9 cellular contexts compared by ENCODE assay signal in the genomic region with DNA sequence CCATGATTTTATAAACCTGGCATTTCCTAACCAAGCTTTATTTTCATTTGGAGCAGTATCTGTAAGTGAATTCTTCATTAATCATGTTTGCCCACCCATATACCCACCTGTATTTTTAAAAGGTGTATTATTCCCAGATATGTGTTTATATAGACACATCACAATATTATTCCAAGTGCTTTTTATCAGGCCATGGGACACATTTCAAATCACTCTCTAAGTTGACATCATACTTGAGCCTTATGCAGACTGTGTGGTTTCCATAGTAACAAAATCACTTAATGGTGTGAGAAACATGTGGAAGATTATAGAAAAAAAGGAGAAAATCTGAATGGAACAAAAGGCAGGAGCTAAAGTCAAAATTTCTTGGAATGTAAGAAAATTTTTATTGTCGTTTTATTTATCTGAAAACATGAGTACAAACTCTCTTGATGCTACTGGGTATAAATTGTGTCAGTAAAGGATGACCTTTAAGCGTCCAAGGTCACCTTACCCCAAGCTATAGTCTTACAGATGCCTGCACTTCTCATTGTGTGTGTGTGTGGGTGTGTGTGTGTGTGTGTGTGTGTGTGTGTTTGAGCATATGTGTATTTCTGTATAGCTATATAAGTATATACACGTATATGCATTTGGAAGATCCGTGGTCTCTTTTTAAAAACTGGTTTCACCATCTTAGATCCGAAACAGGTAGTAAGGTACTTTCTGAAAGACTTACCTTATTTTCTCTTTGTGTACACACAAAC.
A peak's percentile ranks its signal among the peaks of the same experiment; 100 is the strongest.
DNase-seq lines count a peak whose midpoint lies in the region; ATAC-seq, FAIRE-seq and TF ChIP-seq lines count a peak whose summit lies in the region.
"Had no signal": no experiment of that assay in that cellular context is flagged by ENCODE, and none has a peak within 500 bp of the region (broad histone marks: within the 10 kb centered on the region; RNA-seq: fewer than 3 reads in every experiment).

No MANE protein-coding gene starts in this region.

- no peak for DNase-seq in CD4-positive, alpha-beta T cell
- DNase-seq in M059J (ENCODE audit: low read depth) (peak; percentile 64), cardiac fibroblast (ENCODE audit: low read depth in 2 of 2) (peak; percentile 79 to 82), omental fat pad (ENCODE audit: low spot score) (no peak), NK-92 (lab: John Stamatoyannopoulos, UW; ENCODE audit: unreplicated experiment) (no peak), adrenal gland (no peak), pancreas (no peak)
- DNase-seq in natural killer cell treated with Interleukin-12 subunit alpha and Interleukin-12 subunit beta and Interleukin-15 and Interleukin-18, amount 100 ng/mL, for 72 hours (ENCODE audit: low spot score) = no peak
- DNase-seq: SHP77 treated with DMSO at 0.1 percent for 48 hours had no signal

- no peaks in the 10 kb centered on the region for H3K36me3 Mint-ChIP-seq in CD4-positive, alpha-beta T cell (ENCODE audit: low read depth)
- H3K36me3 Mint-ChIP-seq in natural killer cell treated with Interleukin-12 subunit alpha and Interleukin-12 subunit beta and Interleukin-15 and Interleukin-18, amount 100 ng/mL, for 72 hours = no peaks in the 10 kb centered on the region

- intact Hi-C loops in CD4-positive, alpha-beta T cell (cut with DNase I, micrococcal nuclease) = loop anchor here in 1 of 2 experiments (1.0 to 5.0 kb wide), 4 partner anchors 19 to 212 kb away; a partner anchor contains a TSS
- intact Hi-C loops in adrenal gland (cut with DNase I) (no loop called here), pancreas (cut with DNase I) (no loop called here)

- H3K36me3 ChIP-seq in adrenal gland (replicated peaks in 1 of 2) (no peaks in the 10 kb centered on the region), pancreas (no peaks in the 10 kb centered on the region)

- CTCF ChIA-PET in CD4-positive, alpha-beta T cell (lab: Charles Lee) = interaction anchor here (0.9 to 2.4 kb wide), 12 partner anchors 9 to 262 kb away, joined by 3 to 12 read pairs (median 4); a partner anchor contains a TSS

- no peaks in the 10 kb centered on the region for H3K27me3 ChIP-seq in CD4-positive, alpha-beta T cell (ENCODE audit: control insufficient read depth, insufficient read depth, low read length)
- H3K27me3 ChIP-seq in adrenal gland (no peaks in the 10 kb centered on the region), pancreas (no peaks in the 10 kb centered on the region)

- no peaks in the 10 kb centered on the region for H3K9me3 Mint-ChIP-seq in CD4-positive, alpha-beta T cell
- H3K9me3 Mint-ChIP-seq in natural killer cell treated with Interleukin-12 subunit alpha and Interleukin-12 subunit beta and Interleukin-15 and Interleukin-18, amount 100 ng/mL, for 72 hours = peaks cover 2% of the 10 kb centered on the region

- H3K27ac ChIP-seq in CD4-positive, alpha-beta T cell (ENCODE audit: low read depth, low read length) = peak overlapping the region; percentile 93
- H3K27ac ChIP-seq in adrenal gland = peak overlapping the region in 1 of 5 donors; percentile 47
- peak overlapping the region in 2 of 4 donors; percentile 6 to 35 for H3K27ac ChIP-seq in pancreas

- H3K4me1 ChIP-seq in adrenal gland (replicated peaks in 1 of 2) (no peaks in the 10 kb centered on the region), pancreas (no peaks in the 10 kb centered on the region)

- WGBS in adrenal gland, 4 donors = 74 to 85% (median 79%) methylated on average over 5 of the region's 5 CpGs
- 86 to 87% methylated on average over 5 of the region's 5 CpGs for WGBS in pancreas, 2 donors

- no peak for ATAC-seq in CD4-positive, alpha-beta T cell (ENCODE audit: poor library complexity)
- no peak for ATAC-seq in natural killer cell treated with Interleukin-12 subunit alpha and Interleukin-12 subunit beta and Interleukin-15 and Interleukin-18, amount 100 ng/mL, for 72 hours
- ATAC-seq in omental fat pad (ENCODE audit: low FRiP score) (no peak), pancreas (no peak)

- FAIRE-seq in pancreas (lab: Jason Lieb, UNC) = no peak

- H3K27ac Mint-ChIP-seq in CD4-positive, alpha-beta T cell = peak overlapping the region; percentile 93
- H3K27ac Mint-ChIP-seq in natural killer cell treated with Interleukin-12 subunit alpha and Interleukin-12 subunit beta and Interleukin-15 and Interleukin-18, amount 100 ng/mL, for 72 hours = peak overlapping the region; percentile 77 to 89

- no peak overlapping the region for H3K4me3 ChIP-seq in cardiac fibroblast (replicated peaks in 1 of 2; ENCODE audit: low read depth in 2 of 2, low read length in 2 of 2)
- H3K4me3 ChIP-seq in adrenal gland = no peak overlapping the region
- no peak overlapping the region for H3K4me3 ChIP-seq in pancreas

- no peaks in the 10 kb centered on the region for H3K9me3 ChIP-seq in CD4-positive, alpha-beta T cell (ENCODE audit: control insufficient read depth, low read length)
- H3K9me3 ChIP-seq in adrenal gland (replicated peaks in 1 of 3) (no peaks in the 10 kb centered on the region), pancreas (no peaks in the 10 kb centered on the region)

- TF ChIP-seq CTCF in CD4-positive, alpha-beta T cell (IDR thresholded peaks at IDR 0.05) = no peak
- no peak for TF ChIP-seq CTCF in cardiac fibroblast (IDR thresholded peaks at IDR 0.05; ENCODE audit: low read depth, low read length)
- no peak for TF ChIP-seq CTCF in omental fat pad (IDR thresholded peaks at IDR 0.05)
- no peak for TF ChIP-seq CTCF in adrenal gland (IDR thresholded peaks at IDR 0.05)
- no peak for TF ChIP-seq CTCF in pancreas (IDR thresholded peaks at IDR 0.05)

- POLR2A ChIA-PET in CD4-positive, alpha-beta T cell (lab: Charles Lee) = interaction anchor here (0.6 to 5.4 kb wide), 15 partner anchors 9 to 264 kb away, joined by 3 to 75 read pairs (median 5); a partner anchor contains a TSS

- H3K4me3 Mint-ChIP-seq in CD4-positive, alpha-beta T cell = peak overlapping the region; percentile 68
- peak overlapping the region; percentile 76 for H3K4me3 Mint-ChIP-seq in natural killer cell treated with Interleukin-12 subunit alpha and Interleukin-12 subunit beta and Interleukin-15 and Interleukin-18, amount 100 ng/mL, for 72 hours

- H3K4me1 Mint-ChIP-seq in CD4-positive, alpha-beta T cell (ENCODE audit: low read depth) = peaks cover 85% of the 10 kb centered on the region
- peaks cover 33 to 40% of the 10 kb centered on the region in 2 donors for H3K4me1 Mint-ChIP-seq in natural killer cell treated with Interleukin-12 subunit alpha and Interleukin-12 subunit beta and Interleukin-15 and Interleukin-18, amount 100 ng/mL, for 72 hours (ENCODE audit: low read depth in 2 of 2)

- no peaks in the 10 kb centered on the region for H3K27me3 Mint-ChIP-seq in CD4-positive, alpha-beta T cell
- H3K27me3 Mint-ChIP-seq in natural killer cell treated with Interleukin-12 subunit alpha and Interleukin-12 subunit beta and Interleukin-15 and Interleukin-18, amount 100 ng/mL, for 72 hours = peaks cover 9 to 12% of the 10 kb centered on the region in 2 donors

- no peak for TF ChIP-seq POLR2A in adrenal gland (IDR thresholded peaks at IDR 0.05)

Comparison
In these comparisons a context has a peak if more than half of its experiments do, and no peak if none do; other contexts are left out.
1. DNase-seq: peak in M059J (single experiment) and cardiac fibroblast (2 of 2); none in CD4-positive, alpha-beta T cell (0 of 10), natural killer cell treated with Interleukin-12 subunit alpha and Interleukin-12 subunit beta and Interleukin-15 and Interleukin-18, amount 100 ng/mL, for 72 hours (single experiment), omental fat pad (single experiment), NK-92 (single experiment), adrenal gland (0 of 7) and pancreas (0 of 6).